In genomic region chr16:81585785-81586184, GRCh38 we compare ENCODE assay signal across 10 cellular contexts.
DNase-seq lines count a peak whose midpoint lies in the region; ATAC-seq lines count a peak whose summit lies in the region.
"Had no signal": no experiment of that assay in that cellular context is flagged by ENCODE, and none has a peak within 500 bp of the region (broad histone marks: within the 10 kb centered on the region; RNA-seq: fewer than 3 reads in every experiment).

No MANE protein-coding gene starts in this region.

- H3K4me3 Mint-ChIP-seq in dendritic cell treated with granulocyte-macrophage colony-stimulating factor and Interleukin-4, amounts not matched to agents 40 ng/mL and 50 ng/mL, for 4 days: no peak overlapping the region

- H3K9me3 Mint-ChIP-seq in dendritic cell treated with granulocyte-macrophage colony-stimulating factor and Interleukin-4, amounts not matched to agents 40 ng/mL and 50 ng/mL, for 4 days: no peaks in the 10 kb centered on the region

- peaks cover 11% of the 10 kb centered on the region for H3K36me3 ChIP-seq in mesodermal cell (ENCODE audit: control insufficient read depth, insufficient read depth, low read length)
- H3K36me3 ChIP-seq: thyroid gland had no signal

- WGBS in mesodermal cell (ENCODE audit: insufficient coverage in 2 of 2), 2 experiments: 61 to 65% methylated on average over 5 to 6 of the region's 8 CpGs

- DNase-seq in DMS114 treated with DMSO at 0.1 percent for 48 hours (lab: John Stamatoyannopoulos, UW; ENCODE audit: unreplicated experiment) (peak; percentile 7), NCI-H510A treated with DMSO at 0.1 percent for 48 hours (lab: John Stamatoyannopoulos, UW) (peak; percentile 6), NCI-H2196 (lab: John Stamatoyannopoulos, UW; ENCODE audit: unreplicated experiment) (no peak), epidermal melanocyte (ENCODE audit: insufficient read length, low spot score) (no peak), NCI-H2029 treated with DMSO at 0.1 percent for 48 hours (lab: John Stamatoyannopoulos, UW) (no peak)
- DNase-seq: thyroid gland had no signal

- peak overlapping the region; percentile 21 for H3K27ac Mint-ChIP-seq in dendritic cell treated with granulocyte-macrophage colony-stimulating factor and Interleukin-4, amounts not matched to agents 40 ng/mL and 50 ng/mL, for 4 days

- no peaks in the 10 kb centered on the region for H3K27me3 Mint-ChIP-seq in dendritic cell treated with granulocyte-macrophage colony-stimulating factor and Interleukin-4, amounts not matched to agents 40 ng/mL and 50 ng/mL, for 4 days

- H3K36me3 Mint-ChIP-seq in dendritic cell treated with granulocyte-macrophage colony-stimulating factor and Interleukin-4, amounts not matched to agents 40 ng/mL and 50 ng/mL, for 4 days (ENCODE audit: low read depth): peaks cover 85% of the 10 kb centered on the region

- H3K4me1 ChIP-seq in mesodermal cell (ENCODE audit: control insufficient read depth, insufficient read depth, low read length, poor library complexity, severe bottlenecking): peaks cover 51% of the 10 kb centered on the region
- H3K4me1 ChIP-seq: thyroid gland had no signal

- H3K4me3 ChIP-seq in mesodermal cell (ENCODE audit: extremely low read depth, insufficient read depth, low read length, poor library complexity, severe bottlenecking): no peak overlapping the region
- H3K4me3 ChIP-seq: lung, thyroid gland had no signal

- H3K27ac ChIP-seq in mesodermal cell (ENCODE audit: low read depth, low read length, severe bottlenecking): peak overlapping the region; percentile 94
- H3K27ac ChIP-seq: thyroid gland had no signal

- H3K4me1 Mint-ChIP-seq in dendritic cell treated with granulocyte-macrophage colony-stimulating factor and Interleukin-4, amounts not matched to agents 40 ng/mL and 50 ng/mL, for 4 days (ENCODE audit: low read depth): peaks cover 36% of the 10 kb centered on the region

- ATAC-seq in GM19395 (IDR thresholded peaks at IDR 0.05; ENCODE audit: unreplicated experiment): no peak

- intact Hi-C loops in dendritic cell treated with granulocyte-macrophage colony-stimulating factor and Interleukin-4, amounts not matched to agents 40 ng/mL and 50 ng/mL, for 4 days (cut with micrococcal nuclease): no loop called here

- H3K9me3 ChIP-seq in mesodermal cell (ENCODE audit: control insufficient read depth, low read length): no peaks in the 10 kb centered on the region
- H3K9me3 ChIP-seq: thyroid gland had no signal

Comparison
In these comparisons a context has a peak if more than half of its experiments do, and no peak if none do; other contexts are left out.
1. DNase-seq: peak in DMS114 treated with DMSO at 0.1 percent for 48 hours (single experiment) and NCI-H510A treated with DMSO at 0.1 percent for 48 hours (single experiment); none in NCI-H2196 (single experiment), epidermal melanocyte (single experiment) and NCI-H2029 treated with DMSO at 0.1 percent for 48 hours (single experiment).